Comparison of ENCODE assay signal across 9 cellular contexts in genomic region chr1:25743164-25744139, GRCh38. TPM values are rescaled to one million over a fixed set of nuclear protein-coding genes. Genes with fewer than 3 reads are reported as not detected.
A peak's percentile ranks its signal among the peaks of the same experiment; 100 is the strongest.
DNase-seq lines count a peak whose midpoint lies in the region; ATAC-seq and TF ChIP-seq lines count a peak whose summit lies in the region.
"Had no signal": no experiment of that assay in that cellular context is flagged by ENCODE, and none has a peak within 500 bp of the region (broad histone marks: within the 10 kb centered on the region; RNA-seq: fewer than 3 reads in every experiment).

No MANE protein-coding gene starts in this region.

- no peak overlapping the region for H3K4me3 Mint-ChIP-seq in nephron

- H3K27ac Mint-ChIP-seq in nephron, result peak overlapping the region in 2 of 3 experiments; percentile 64 to 73

- DNase-seq in AG04450 (ENCODE audit: low read depth, low spot score) (no peak), NCI-H2196 treated with DMSO at 0.1 percent for 48 hours (lab: John Stamatoyannopoulos, UW; ENCODE audit: unreplicated experiment) (peak; percentile 91), esophagus squamous epithelium (lab: John Stamatoyannopoulos, UW) (peak; percentile 16), dedifferentiated amniotic fluid mesenchymal stem cell (ENCODE audit: extremely low spot score) (no peak)
- no peak for DNase-seq in stimulated activated CD4-positive, alpha-beta T cell treated with anti-CD3 and anti-CD28 coated beads, Interleukin-4, amount 100 ng/mL, for 1 hour

- H3K27ac ChIP-seq in AG04450 (ENCODE audit: low read depth, low read length), result peak overlapping the region; percentile 47
- H3K27ac ChIP-seq in esophagus squamous epithelium, result peak overlapping the region; percentile 56 to 92 (median 82)
- H3K27ac ChIP-seq: C4-2B had no signal

- no peaks in the 10 kb centered on the region for H3K36me3 ChIP-seq in esophagus squamous epithelium

- ATAC-seq in GM18520 (IDR thresholded peaks at IDR 0.05; ENCODE audit: unreplicated experiment) (no peak), HG03097 (IDR thresholded peaks at IDR 0.05; ENCODE audit: low FRiP score, unreplicated experiment) (no peak)

- H3K4me3 ChIP-seq in AG04450 (ENCODE audit: low read depth, low read length) (no peak overlapping the region), esophagus squamous epithelium (no peak overlapping the region)

- no peaks in the 10 kb centered on the region for H3K36me3 Mint-ChIP-seq in nephron (ENCODE audit: low read depth)

- H3K9me3 ChIP-seq in AG04450 (ENCODE audit: control insufficient read depth, insufficient read depth, low read length), result peaks cover 4% of the 10 kb centered on the region; the same call in 1 of the 2 replicates
- peaks cover 0 to 3% (median 0%) of the 10 kb centered on the region in 3 donors for H3K9me3 ChIP-seq in esophagus squamous epithelium

- 58 to 59% methylated on average over 12 to 13 of the region's 17 CpGs for WGBS in esophagus squamous epithelium, 2 donors

- peaks cover 25% of the 10 kb centered on the region for H3K27me3 Mint-ChIP-seq in nephron (ENCODE audit: low read depth)

- intact Hi-C loops in esophagus squamous epithelium (cut with DNase I), result no loop called here

- CTCF ChIA-PET in AG04450 (lab: Charles Lee), result interaction anchor here (1.1 to 4.0 kb wide), 3 partner anchors 16 to 135 kb away, joined by 3 to 24 read pairs (median 3); no protein-coding TSS in a partner anchor

- H3K27me3 ChIP-seq in AG04450 (ENCODE audit: control insufficient read depth, insufficient read depth, low read length), result peaks cover 3% of the 10 kb centered on the region
- no peaks in the 10 kb centered on the region for H3K27me3 ChIP-seq in esophagus squamous epithelium

- H3K9me3 Mint-ChIP-seq in nephron, result peaks cover 5% of the 10 kb centered on the region

- TF ChIP-seq POLR2A in esophagus squamous epithelium (IDR thresholded peaks at IDR 0.05), result no peak

- H3K4me1 ChIP-seq in esophagus squamous epithelium, result peaks cover 15 to 65% (median 42%) of the 10 kb centered on the region in 3 donors

- POLR2A ChIA-PET in AG04450 (lab: Yijun Ruan, JAX), result no interaction called here

- no peak for TF ChIP-seq CTCF in AG04450 (IDR thresholded peaks at IDR 0.05; ENCODE audit: low read depth, low read length)
- no peak for TF ChIP-seq CTCF in esophagus squamous epithelium (IDR thresholded peaks at IDR 0.05)
- no peak for TF ChIP-seq CTCF in nephron (IDR thresholded peaks at IDR 0.05; ENCODE audit: unreplicated experiment in 3 of 3)

- peaks cover 36% of the 10 kb centered on the region for H3K4me1 Mint-ChIP-seq in nephron

RNA-seq across cellular contexts. Expression of gene SELENON, which starts 56.5 kb away (rescaled TPM):
- polyA plus RNA-seq in AG04450 (2011; rRNA removed), result 36.3 and 62.6 TPM in 2 replicates
- polyA minus RNA-seq in AG04450 (2011; rRNA and poly(A)+ RNA removed), result 32.5 and 45.1 TPM in 2 replicates
- 10 to 100 TPM; 19.7 to 34.5 (median 24.5) TPM for total RNA-seq in esophagus squamous epithelium

Comparison
In these comparisons a context has a peak if more than half of its experiments do, and no peak if none do; other contexts are left out.
1. DNase-seq: peak in NCI-H2196 treated with DMSO at 0.1 percent for 48 hours (single experiment) and esophagus squamous epithelium (single experiment); none in AG04450 (single experiment), dedifferentiated amniotic fluid mesenchymal stem cell (single experiment) and stimulated activated CD4-positive, alpha-beta T cell treated with anti-CD3 and anti-CD28 coated beads, Interleukin-4, amount 100 ng/mL, for 1 hour (single experiment).